ENCODE assay signal across 1 cellular context in the genomic region with DNA sequence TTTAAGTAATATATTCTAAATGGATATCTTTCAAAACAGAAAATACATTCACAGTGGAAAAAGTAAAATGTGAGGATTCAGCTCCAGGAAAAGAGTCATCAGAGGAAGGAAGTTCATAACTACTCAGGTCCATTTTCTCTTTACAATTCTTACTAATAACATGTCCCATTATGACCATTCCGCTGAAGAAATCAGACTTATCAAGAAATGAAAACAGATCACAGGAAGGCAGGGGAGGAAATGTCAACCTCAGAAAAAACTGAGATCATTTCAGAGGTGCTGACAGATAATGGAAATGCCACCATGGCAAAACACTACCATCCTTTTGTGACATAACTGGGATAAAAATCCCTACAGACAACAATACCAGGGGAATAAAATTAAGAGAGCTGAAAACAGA.
TF ChIP-seq lines count a peak whose summit lies in the region.

No MANE protein-coding gene starts in this region.

TF ChIP-seq in GM12878, 131 proteins besides CTCF, POLR2A, EP300 and RAD21 (continued from another document):
- TF ChIP-seq, protein P1, sequence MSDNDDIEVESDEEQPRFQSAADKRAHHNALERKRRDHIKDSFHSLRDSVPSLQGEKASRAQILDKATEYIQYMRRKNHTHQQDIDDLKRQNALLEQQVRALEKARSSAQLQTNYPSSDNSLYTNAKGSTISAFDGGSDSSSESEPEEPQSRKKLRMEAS (IDR thresholded peaks at IDR 0.05; ENCODE audit: low read depth, low read length), result no peak
- no peak for TF ChIP-seq JUND (IDR thresholded peaks at IDR 0.05; ENCODE audit: low read depth, low read length)
- TF ChIP-seq SRF (IDR thresholded peaks at IDR 0.05; ENCODE audit: low read depth in 2 of 2, low read length in 2 of 2), result no peak
- no peak for TF ChIP-seq ZNF622 (IDR thresholded peaks at IDR 0.05)
- no peak for TF ChIP-seq BRCA1 (IDR thresholded peaks at IDR 0.05; ENCODE audit: low read depth, low read length)
- TF ChIP-seq ZNF384 (IDR thresholded peaks at IDR 0.05; ENCODE audit: borderline replicate concordance, low read depth, low read length), result no peak
- TF ChIP-seq MEF2B (IDR thresholded peaks at IDR 0.05; ENCODE audit: partially characterized antibody, poor library complexity, severe bottlenecking), result no peak
- no peak for TF ChIP-seq RUNX3 (IDR thresholded peaks at IDR 0.05; ENCODE audit: low read length)
- TF ChIP-seq, protein P2, sequence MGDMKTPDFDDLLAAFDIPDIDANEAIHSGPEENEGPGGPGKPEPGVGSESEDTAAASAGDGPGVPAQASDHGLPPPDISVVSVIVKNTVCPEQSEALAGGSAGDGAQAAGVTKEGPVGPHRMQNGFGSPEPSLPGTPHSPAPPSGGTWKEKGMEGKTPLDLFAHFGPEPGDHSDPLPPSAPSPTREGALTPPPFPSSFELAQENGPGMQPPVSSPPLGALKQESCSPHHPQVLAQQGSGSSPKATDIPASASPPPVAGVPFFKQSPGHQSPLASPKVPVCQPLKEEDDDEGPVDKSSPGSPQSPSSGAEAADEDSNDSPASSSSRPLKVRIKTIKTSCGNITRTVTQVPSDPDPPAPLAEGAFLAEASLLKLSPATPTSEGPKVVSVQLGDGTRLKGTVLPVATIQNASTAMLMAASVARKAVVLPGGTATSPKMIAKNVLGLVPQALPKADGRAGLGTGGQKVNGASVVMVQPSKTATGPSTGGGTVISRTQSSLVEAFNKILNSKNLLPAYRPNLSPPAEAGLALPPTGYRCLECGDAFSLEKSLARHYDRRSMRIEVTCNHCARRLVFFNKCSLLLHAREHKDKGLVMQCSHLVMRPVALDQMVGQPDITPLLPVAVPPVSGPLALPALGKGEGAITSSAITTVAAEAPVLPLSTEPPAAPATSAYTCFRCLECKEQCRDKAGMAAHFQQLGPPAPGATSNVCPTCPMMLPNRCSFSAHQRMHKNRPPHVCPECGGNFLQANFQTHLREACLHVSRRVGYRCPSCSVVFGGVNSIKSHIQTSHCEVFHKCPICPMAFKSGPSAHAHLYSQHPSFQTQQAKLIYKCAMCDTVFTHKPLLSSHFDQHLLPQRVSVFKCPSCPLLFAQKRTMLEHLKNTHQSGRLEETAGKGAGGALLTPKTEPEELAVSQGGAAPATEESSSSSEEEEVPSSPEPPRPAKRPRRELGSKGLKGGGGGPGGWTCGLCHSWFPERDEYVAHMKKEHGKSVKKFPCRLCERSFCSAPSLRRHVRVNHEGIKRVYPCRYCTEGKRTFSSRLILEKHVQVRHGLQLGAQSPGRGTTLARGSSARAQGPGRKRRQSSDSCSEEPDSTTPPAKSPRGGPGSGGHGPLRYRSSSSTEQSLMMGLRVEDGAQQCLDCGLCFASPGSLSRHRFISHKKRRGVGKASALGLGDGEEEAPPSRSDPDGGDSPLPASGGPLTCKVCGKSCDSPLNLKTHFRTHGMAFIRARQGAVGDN (IDR thresholded peaks at IDR 0.05), result no peak
- TF ChIP-seq, protein P3, sequence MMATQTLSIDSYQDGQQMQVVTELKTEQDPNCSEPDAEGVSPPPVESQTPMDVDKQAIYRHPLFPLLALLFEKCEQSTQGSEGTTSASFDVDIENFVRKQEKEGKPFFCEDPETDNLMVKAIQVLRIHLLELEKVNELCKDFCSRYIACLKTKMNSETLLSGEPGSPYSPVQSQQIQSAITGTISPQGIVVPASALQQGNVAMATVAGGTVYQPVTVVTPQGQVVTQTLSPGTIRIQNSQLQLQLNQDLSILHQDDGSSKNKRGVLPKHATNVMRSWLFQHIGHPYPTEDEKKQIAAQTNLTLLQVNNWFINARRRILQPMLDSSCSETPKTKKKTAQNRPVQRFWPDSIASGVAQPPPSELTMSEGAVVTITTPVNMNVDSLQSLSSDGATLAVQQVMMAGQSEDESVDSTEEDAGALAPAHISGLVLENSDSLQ (IDR thresholded peaks at IDR 0.05), result no peak
- TF ChIP-seq, protein P4, sequence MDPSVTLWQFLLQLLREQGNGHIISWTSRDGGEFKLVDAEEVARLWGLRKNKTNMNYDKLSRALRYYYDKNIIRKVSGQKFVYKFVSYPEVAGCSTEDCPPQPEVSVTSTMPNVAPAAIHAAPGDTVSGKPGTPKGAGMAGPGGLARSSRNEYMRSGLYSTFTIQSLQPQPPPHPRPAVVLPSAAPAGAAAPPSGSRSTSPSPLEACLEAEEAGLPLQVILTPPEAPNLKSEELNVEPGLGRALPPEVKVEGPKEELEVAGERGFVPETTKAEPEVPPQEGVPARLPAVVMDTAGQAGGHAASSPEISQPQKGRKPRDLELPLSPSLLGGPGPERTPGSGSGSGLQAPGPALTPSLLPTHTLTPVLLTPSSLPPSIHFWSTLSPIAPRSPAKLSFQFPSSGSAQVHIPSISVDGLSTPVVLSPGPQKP (IDR thresholded peaks at IDR 0.05; ENCODE audit: low read depth, low read length), result no peak
- no peak for TF ChIP-seq TARDBP (IDR thresholded peaks at IDR 0.05; ENCODE audit: borderline replicate concordance)
- TF ChIP-seq PBX3 (IDR thresholded peaks at IDR 0.05; ENCODE audit: insufficient replicate concordance, low read depth, low read length), result no peak
- TF ChIP-seq BCL3 (IDR thresholded peaks at IDR 0.05; ENCODE audit: borderline replicate concordance, insufficient read depth, low read depth, low read length, poor library complexity, severe bottlenecking), result no peak
